ENCODE assay signal across 8 cellular contexts in genomic region chr21:44875341-44875740, GRCh38. TPM values are rescaled to one million over a fixed set of nuclear protein-coding genes. Genes with fewer than 3 reads are reported as not detected.
DNase-seq lines count a peak whose midpoint lies in the region; ATAC-seq lines count a peak whose summit lies in the region.

No MANE protein-coding gene starts in this region.

- no peaks in the 10 kb centered on the region for H3K27me3 Mint-ChIP-seq in central memory CD8-positive, alpha-beta T cell

- peak; percentile 59 for DNase-seq in GM03348 (ENCODE audit: low spot score)
- DNase-seq in NCI-H460 (ENCODE audit: extremely low read depth, low read depth): peak; percentile 26
- no peak for DNase-seq in central memory CD8-positive, alpha-beta T cell (ENCODE audit: low spot score in 2 of 2)
- no peak for DNase-seq in SKM-1 treated with dmso at 0.1 percent for 144 hours (lab: John Stamatoyannopoulos, UW; ENCODE audit: unreplicated experiment)
- no peak for DNase-seq in AG08396 (ENCODE audit: low spot score)
- no peak for DNase-seq in stimulated activated CD4-positive, alpha-beta T cell treated with anti-CD3 and anti-CD28 coated beads, Interleukin-2, amount 100 ng/mL, for 24 hours

- H3K4me1 Mint-ChIP-seq in central memory CD8-positive, alpha-beta T cell: peaks cover 44% of the 10 kb centered on the region

- no peaks in the 10 kb centered on the region for H3K9me3 Mint-ChIP-seq in central memory CD8-positive, alpha-beta T cell

- H3K36me3 ChIP-seq in mesodermal cell (ENCODE audit: control insufficient read depth, insufficient read depth, low read length): peaks cover 5% of the 10 kb centered on the region

- H3K9me3 ChIP-seq in mesodermal cell (ENCODE audit: control insufficient read depth, low read length): no peaks in the 10 kb centered on the region

- H3K4me3 Mint-ChIP-seq in central memory CD8-positive, alpha-beta T cell: peak overlapping the region; percentile 94

- no peak for ATAC-seq in central memory CD8-positive, alpha-beta T cell (replicated peaks; ENCODE audit: extremely low read depth, poor library complexity, severe bottlenecking)
- ATAC-seq in GM18861 (IDR thresholded peaks at IDR 0.05; ENCODE audit: unreplicated experiment): no peak

- peak overlapping the region; percentile 94 for H3K4me3 ChIP-seq in mesodermal cell (ENCODE audit: extremely low read depth, insufficient read depth, low read length, poor library complexity, severe bottlenecking)

- no peak overlapping the region for H3K27ac ChIP-seq in mesodermal cell (ENCODE audit: low read depth, low read length, severe bottlenecking)

- peaks cover 15% of the 10 kb centered on the region for H3K4me1 ChIP-seq in mesodermal cell (ENCODE audit: control insufficient read depth, insufficient read depth, low read length, poor library complexity, severe bottlenecking)

- H3K27ac Mint-ChIP-seq in central memory CD8-positive, alpha-beta T cell (ENCODE audit: low read depth): peak overlapping the region; percentile 91

- peaks cover 19% of the 10 kb centered on the region for H3K36me3 Mint-ChIP-seq in central memory CD8-positive, alpha-beta T cell (ENCODE audit: insufficient read depth)

- WGBS in mesodermal cell (ENCODE audit: insufficient coverage in 2 of 2), 2 experiments: 94 to 95% methylated on average over 6 to 8 of the region's 8 CpGs

RNA-seq across cellular contexts. Expression of gene PTTG1IP, which starts 1.9 kb away (rescaled TPM):
- total RNA-seq in NCI-H460 (2014; rRNA removed; shearing (Covaris generic)): 139 and 145 TPM in 2 replicates
- 73.1 and 105 TPM in 2 replicates for polyA plus RNA-seq in NCI-H460 (2014; cell fraction: nucleus; rRNA removed)
- 463 TPM for polyA plus RNA-seq in mesodermal cell (2013, experiment 1 of 2)
- polyA plus RNA-seq in mesodermal cell (2013, experiment 2 of 2): 473 TPM

RNA-seq across cellular contexts. Expression of gene ITGB2, which starts 45.4 kb away (rescaled TPM):
- 0.84 and 0.92 TPM in 2 replicates for total RNA-seq in NCI-H460 (2014; rRNA removed; shearing (Covaris generic))
- polyA plus RNA-seq in NCI-H460 (2014; cell fraction: nucleus; rRNA removed): 0.88 and 3.6 TPM in 2 replicates
- 2.4 TPM for polyA plus RNA-seq in mesodermal cell (2013, experiment 1 of 2)
- 1.5 TPM for polyA plus RNA-seq in mesodermal cell (2013, experiment 2 of 2)

RNA-seq across cellular contexts. Expression of gene SUMO3, which starts 57.5 kb away (rescaled TPM):
- 50.5 and 52.1 TPM in 2 replicates for total RNA-seq in NCI-H460 (2014; rRNA removed; shearing (Covaris generic))
- polyA plus RNA-seq in NCI-H460 (2014; cell fraction: nucleus; rRNA removed): 37.5 and 44.9 TPM in 2 replicates
- polyA plus RNA-seq in mesodermal cell (2013, experiment 1 of 2): 108 TPM
- polyA plus RNA-seq in mesodermal cell (2013, experiment 2 of 2): 108 TPM

Comparison
In these comparisons a context has a peak if more than half of its experiments do, and no peak if none do; other contexts are left out.
1. DNase-seq: peak in GM03348 (single experiment) and NCI-H460 (single experiment); none in central memory CD8-positive, alpha-beta T cell (0 of 2), SKM-1 treated with dmso at 0.1 percent for 144 hours (single experiment), AG08396 (single experiment) and stimulated activated CD4-positive, alpha-beta T cell treated with anti-CD3 and anti-CD28 coated beads, Interleukin-2, amount 100 ng/mL, for 24 hours (0 of 2).